18 cellular contexts compared by ENCODE assay signal in genomic region chr15:59565299-59565698, GRCh38.
"Had no signal": no experiment of that assay in that cellular context is flagged by ENCODE, and none has a peak within 500 bp of the region (broad histone marks: within the 10 kb centered on the region; RNA-seq: fewer than 3 reads in every experiment).

No MANE protein-coding gene starts in this region.

- H3K4me1 ChIP-seq: neural progenitor cell, pancreas, parathyroid adenoma, prostate gland, psoas muscle, right atrium auricular region, right lobe of liver, sigmoid colon, spleen had no signal

- H3K27ac ChIP-seq: neural progenitor cell, neutrophil, ovary, pancreas, parathyroid adenoma, prostate gland, psoas muscle, right atrium auricular region, right lobe of liver, sigmoid colon, skin epidermis, spleen had no signal

- H3K4me3 ChIP-seq: neural progenitor cell, ovary, pancreas, prostate gland, psoas muscle, right atrium auricular region, right lobe of liver, sigmoid colon, skin epidermis, smooth muscle cell, spleen had no signal

- H3K9me3 ChIP-seq: neutrophil, ovary, prostate gland, right lobe of liver had no signal

- ATAC-seq: naive thymus-derived CD8-positive, alpha-beta T cell; natural killer cell; natural killer cell treated with Interleukin-12 subunit alpha and Interleukin-12 subunit beta and Interleukin-15 and Interleukin-18, amount 100 ng/mL, for 72 hours; pancreas; psoas muscle; right cardiac atrium; right lobe of liver; sciatic nerve had no signal

- H3K36me3 ChIP-seq: neural progenitor cell, neutrophil, ovary, pancreas, prostate gland, right atrium auricular region, right lobe of liver, sigmoid colon, spleen had no signal
